Comparison of ENCODE assay signal across 2 cellular contexts in the genomic region with DNA sequence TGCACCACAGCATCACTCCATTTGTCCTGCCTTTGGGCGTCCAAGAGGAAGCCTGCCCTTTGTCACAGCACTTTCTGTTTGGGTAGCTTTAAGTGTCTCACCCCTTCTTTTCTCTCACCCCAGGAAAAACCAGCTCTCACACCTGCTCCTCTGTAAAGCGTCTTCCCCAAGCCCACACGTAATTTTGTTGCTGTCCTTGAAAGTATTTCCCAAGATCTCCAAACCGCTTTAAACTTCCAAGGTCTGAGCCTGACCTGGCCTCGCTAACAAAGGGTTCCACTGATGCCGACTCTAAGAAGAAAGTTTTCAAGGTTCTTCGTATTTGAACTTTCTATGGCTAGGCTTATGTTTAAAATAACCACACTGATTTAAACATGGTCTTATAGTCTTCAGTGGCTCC.
TF ChIP-seq lines count a peak whose summit lies in the region.

No MANE protein-coding gene starts in this region.

TF ChIP-seq in IMR-90, 13 proteins besides CTCF, POLR2A, EP300 and RAD21:
- TF ChIP-seq, protein P1, sequence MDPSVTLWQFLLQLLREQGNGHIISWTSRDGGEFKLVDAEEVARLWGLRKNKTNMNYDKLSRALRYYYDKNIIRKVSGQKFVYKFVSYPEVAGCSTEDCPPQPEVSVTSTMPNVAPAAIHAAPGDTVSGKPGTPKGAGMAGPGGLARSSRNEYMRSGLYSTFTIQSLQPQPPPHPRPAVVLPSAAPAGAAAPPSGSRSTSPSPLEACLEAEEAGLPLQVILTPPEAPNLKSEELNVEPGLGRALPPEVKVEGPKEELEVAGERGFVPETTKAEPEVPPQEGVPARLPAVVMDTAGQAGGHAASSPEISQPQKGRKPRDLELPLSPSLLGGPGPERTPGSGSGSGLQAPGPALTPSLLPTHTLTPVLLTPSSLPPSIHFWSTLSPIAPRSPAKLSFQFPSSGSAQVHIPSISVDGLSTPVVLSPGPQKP (IDR thresholded peaks at IDR 0.05; ENCODE audit: borderline replicate concordance, low read depth, low read length) = no peak
- TF ChIP-seq MAFK (IDR thresholded peaks at IDR 0.05; ENCODE audit: low read depth, low read length) = no peak
- TF ChIP-seq BHLHE40 (IDR thresholded peaks at IDR 0.05; ENCODE audit: low read depth, low read length) = no peak
- TF ChIP-seq, protein P2, sequence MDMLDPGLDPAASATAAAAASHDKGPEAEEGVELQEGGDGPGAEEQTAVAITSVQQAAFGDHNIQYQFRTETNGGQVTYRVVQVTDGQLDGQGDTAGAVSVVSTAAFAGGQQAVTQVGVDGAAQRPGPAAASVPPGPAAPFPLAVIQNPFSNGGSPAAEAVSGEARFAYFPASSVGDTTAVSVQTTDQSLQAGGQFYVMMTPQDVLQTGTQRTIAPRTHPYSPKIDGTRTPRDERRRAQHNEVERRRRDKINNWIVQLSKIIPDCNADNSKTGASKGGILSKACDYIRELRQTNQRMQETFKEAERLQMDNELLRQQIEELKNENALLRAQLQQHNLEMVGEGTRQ (IDR thresholded peaks at IDR 0.05; ENCODE audit: low read depth, low read length) = no peak
- TF ChIP-seq CHD1 (IDR thresholded peaks at IDR 0.05; ENCODE audit: low read depth, low read length) = no peak
- TF ChIP-seq SMC3 (IDR thresholded peaks at IDR 0.05; ENCODE audit: low read depth, low read length) = no peak
- TF ChIP-seq MAZ (IDR thresholded peaks at IDR 0.05; ENCODE audit: borderline replicate concordance, low read depth, low read length) = no peak
- TF ChIP-seq RCOR1 (IDR thresholded peaks at IDR 0.05; ENCODE audit: insufficient replicate concordance, low read length) = no peak
- TF ChIP-seq MXI1 (IDR thresholded peaks at IDR 0.05; ENCODE audit: borderline replicate concordance, low read depth, low read length) = no peak
- TF ChIP-seq CEBPB (IDR thresholded peaks at IDR 0.05; ENCODE audit: low read depth, low read length) = no peak
- TF ChIP-seq FOS (IDR thresholded peaks at IDR 0.05; ENCODE audit: low read depth, low read length) = no peak
- TF ChIP-seq RFX5 (IDR thresholded peaks at IDR 0.05; ENCODE audit: low read depth, low read length) = no peak
- TF ChIP-seq NFE2L2 (IDR thresholded peaks at IDR 0.05; ENCODE audit: low read depth, low read length) = no peak

TF ChIP-seq in HepG2, 621 proteins besides CTCF, POLR2A, EP300 and RAD21:
- TF ChIP-seq SOX6 (IDR thresholded peaks at IDR 0.05) (no peak), SOX6 (CRISPR knock-in tag; IDR thresholded peaks at IDR 0.05) (peak; percentile 30; the same call in 1 of the 2 replicates), HDAC2 (CRISPR knock-in tag; IDR thresholded peaks at IDR 0.05) (peak; percentile 4; the same call in 1 of the 2 replicates), ZNF230 (CRISPR knock-in tag; IDR thresholded peaks at IDR 0.05) (no peak), GFI1 (CRISPR knock-in tag; IDR thresholded peaks at IDR 0.05; ENCODE audit: borderline replicate concordance) (peak; percentile 39; the same call in 1 of the 2 replicates), ZSCAN25 (CRISPR knock-in tag; IDR thresholded peaks at IDR 0.05) (peak; percentile 57; the same call in 1 of the 2 replicates)
- TF ChIP-seq, protein P3, sequence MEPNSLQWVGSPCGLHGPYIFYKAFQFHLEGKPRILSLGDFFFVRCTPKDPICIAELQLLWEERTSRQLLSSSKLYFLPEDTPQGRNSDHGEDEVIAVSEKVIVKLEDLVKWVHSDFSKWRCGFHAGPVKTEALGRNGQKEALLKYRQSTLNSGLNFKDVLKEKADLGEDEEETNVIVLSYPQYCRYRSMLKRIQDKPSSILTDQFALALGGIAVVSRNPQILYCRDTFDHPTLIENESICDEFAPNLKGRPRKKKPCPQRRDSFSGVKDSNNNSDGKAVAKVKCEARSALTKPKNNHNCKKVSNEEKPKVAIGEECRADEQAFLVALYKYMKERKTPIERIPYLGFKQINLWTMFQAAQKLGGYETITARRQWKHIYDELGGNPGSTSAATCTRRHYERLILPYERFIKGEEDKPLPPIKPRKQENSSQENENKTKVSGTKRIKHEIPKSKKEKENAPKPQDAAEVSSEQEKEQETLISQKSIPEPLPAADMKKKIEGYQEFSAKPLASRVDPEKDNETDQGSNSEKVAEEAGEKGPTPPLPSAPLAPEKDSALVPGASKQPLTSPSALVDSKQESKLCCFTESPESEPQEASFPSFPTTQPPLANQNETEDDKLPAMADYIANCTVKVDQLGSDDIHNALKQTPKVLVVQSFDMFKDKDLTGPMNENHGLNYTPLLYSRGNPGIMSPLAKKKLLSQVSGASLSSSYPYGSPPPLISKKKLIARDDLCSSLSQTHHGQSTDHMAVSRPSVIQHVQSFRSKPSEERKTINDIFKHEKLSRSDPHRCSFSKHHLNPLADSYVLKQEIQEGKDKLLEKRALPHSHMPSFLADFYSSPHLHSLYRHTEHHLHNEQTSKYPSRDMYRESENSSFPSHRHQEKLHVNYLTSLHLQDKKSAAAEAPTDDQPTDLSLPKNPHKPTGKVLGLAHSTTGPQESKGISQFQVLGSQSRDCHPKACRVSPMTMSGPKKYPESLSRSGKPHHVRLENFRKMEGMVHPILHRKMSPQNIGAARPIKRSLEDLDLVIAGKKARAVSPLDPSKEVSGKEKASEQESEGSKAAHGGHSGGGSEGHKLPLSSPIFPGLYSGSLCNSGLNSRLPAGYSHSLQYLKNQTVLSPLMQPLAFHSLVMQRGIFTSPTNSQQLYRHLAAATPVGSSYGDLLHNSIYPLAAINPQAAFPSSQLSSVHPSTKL (CRISPR knock-in tag; IDR thresholded peaks at IDR 0.05) = peak; percentile 36
- TF ChIP-seq, protein P4, sequence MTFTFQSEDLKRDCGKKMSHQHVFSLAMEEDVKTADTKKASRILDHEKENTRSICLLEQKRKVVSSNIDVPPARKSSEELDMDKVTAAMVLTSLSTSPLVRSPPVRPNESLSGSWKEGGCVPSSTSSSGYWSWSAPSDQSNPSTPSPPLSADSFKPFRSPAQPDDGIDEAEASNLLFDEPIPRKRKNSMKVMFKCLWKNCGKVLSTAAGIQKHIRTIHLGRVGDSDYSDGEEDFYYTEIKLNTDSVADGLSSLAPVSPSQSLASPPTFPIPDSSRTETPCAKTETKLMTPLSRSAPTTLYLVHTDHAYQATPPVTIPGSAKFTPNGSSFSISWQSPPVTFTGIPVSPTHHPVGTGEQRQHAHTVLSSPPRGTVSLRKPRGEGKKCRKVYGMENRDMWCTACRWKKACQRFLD (CRISPR knock-in tag; IDR thresholded peaks at IDR 0.05; ENCODE audit: borderline replicate concordance) = no peak
